ENCODE assay signal across 11 cellular contexts in the genomic region with DNA sequence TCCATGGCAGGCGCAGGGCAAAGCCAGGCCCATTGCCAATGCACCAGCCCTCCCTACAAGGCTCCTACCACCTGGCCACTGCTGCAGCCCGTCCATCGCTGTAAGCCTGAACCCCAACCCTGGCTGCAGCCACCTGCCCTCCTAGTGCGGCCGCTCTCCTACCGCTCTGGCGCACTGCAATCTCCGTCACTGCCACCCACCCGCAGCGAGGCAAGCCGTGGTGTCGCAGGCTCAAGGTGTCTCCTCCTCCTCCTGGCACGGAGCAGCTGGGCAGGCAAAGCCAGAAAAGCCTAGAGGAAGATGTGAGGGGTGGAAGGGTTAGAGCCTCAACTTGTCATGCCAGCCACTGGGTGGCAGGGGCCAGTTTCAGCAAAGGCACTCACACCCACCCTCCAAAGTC. TPM values are rescaled to one million over a fixed set of nuclear protein-coding genes. Genes with fewer than 3 reads are reported as not detected.
"Had no signal": no experiment of that assay in that cellular context is flagged by ENCODE, and none has a peak within 500 bp of the region (broad histone marks: within the 10 kb centered on the region; RNA-seq: fewer than 3 reads in every experiment).

No MANE protein-coding gene starts in this region.

RNA-seq across cellular contexts. Expression of a gene that starts 50.1 kb away (rescaled TPM):
- total RNA-seq: PC-3, PC-9, Peyer's patch, Right ventricle myocardium inferior, Right ventricle myocardium superior, RPMI7951, SJCRH30, SJSA1, SK-MEL-5, T-cell had no signal
- polyA plus RNA-seq: SK-N-SH had no signal
